8 cellular contexts compared by ENCODE assay signal in the genomic region with DNA sequence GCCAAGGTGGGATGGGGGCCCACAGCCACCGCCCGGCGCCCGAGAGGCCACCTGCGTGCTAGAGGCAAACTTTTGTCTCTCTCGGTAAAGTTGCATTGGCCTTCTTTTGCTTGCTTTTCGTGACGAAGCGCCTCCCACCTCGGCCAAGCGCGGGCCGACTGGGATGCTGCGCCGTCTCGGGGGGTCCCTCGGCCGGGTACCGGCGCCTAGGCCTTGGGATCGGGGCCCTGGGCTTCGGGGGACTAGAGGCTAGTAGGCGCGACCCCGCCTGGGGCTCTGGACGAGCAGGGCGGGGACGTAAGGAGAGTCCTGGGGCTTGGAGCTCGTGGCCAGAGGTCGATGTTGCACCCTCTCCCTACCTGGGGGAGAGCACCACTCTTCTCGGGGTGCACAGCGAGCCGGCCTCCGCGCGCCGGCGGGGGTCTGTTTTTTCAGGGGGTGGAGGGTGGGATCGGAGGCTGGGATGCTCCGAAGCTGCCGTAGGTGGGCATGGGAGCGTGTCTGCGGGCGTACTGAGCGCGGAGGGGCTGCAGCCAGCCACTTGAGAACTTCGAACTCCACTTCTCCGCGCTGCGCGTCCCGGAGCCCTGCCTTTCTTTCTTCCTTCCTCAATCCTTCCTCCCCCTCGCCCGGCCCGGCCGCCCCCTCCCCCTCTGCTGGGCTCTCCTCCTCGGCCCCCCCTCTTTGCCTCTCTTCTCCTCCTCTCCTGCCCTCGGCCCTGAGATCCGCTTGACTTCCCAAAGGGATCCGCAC. TPM values are rescaled to one million over a fixed set of nuclear protein-coding genes. Genes with fewer than 3 reads are reported as not detected.
DNase-seq lines count a peak whose midpoint lies in the region; ATAC-seq and TF ChIP-seq lines count a peak whose summit lies in the region.

No MANE protein-coding gene starts in this region.

- CTCF ChIA-PET in HCT116 (lab: Charles Lee): interaction anchor here (0.7 to 1.5 kb wide), 4 partner anchors 28 to 339 kb away, joined by 3 to 4 read pairs (median 3); no protein-coding TSS in a partner anchor
- CTCF ChIA-PET in activated CD8-positive, alpha-beta T cell treated with anti-CD3 and anti-CD28 coated beads, Interleukin-2, amount 10 ng/mL, durations not matched to agents 7 days and 5 days (lab: Charles Lee): interaction anchor here (0.6 kb wide), 1 partner anchor 32 kb away, joined by 3 read pairs; no protein-coding TSS in a partner anchor

- no peaks in the 10 kb centered on the region for H3K36me3 ChIP-seq in HCT116 (ENCODE audit: control insufficient read depth in 1 of 2, insufficient read depth in 2 of 2, low read length in 2 of 2)
- H3K36me3 ChIP-seq in spleen: no peaks in the 10 kb centered on the region

- peaks cover 60% of the 10 kb centered on the region for H3K27me3 Mint-ChIP-seq in activated CD8-positive, alpha-beta T cell treated with anti-CD3 and anti-CD28 coated beads, Interleukin-2, amount 10 ng/mL, durations not matched to agents 7 days and 5 days (ENCODE audit: low read depth)

- RAD21 ChIA-PET in HCT116 (lab: Charles Lee; ENCODE audit: low non-redundant PET in 1 of 2, low total read pairs in 2 of 2, uncharacterized antibody in 2 of 2, unreplicated experiment in 2 of 2): interaction anchor here in 1 of 2 experiments (0.8 kb wide), 1 partner anchor 344 kb away, joined by 3 read pairs; no protein-coding TSS in a partner anchor

- H3K27me3 ChIP-seq in HCT116 (ENCODE audit: insufficient read depth, low read length) (peaks cover 8% of the 10 kb centered on the region; the same call in 1 of the 2 replicates), spleen (replicated peaks in 1 of 7) (peaks cover 0 to 99% (median 66%) of the 10 kb centered on the region in 7 donors)

- no peak for TF ChIP-seq CTCF in HCT116 (IDR thresholded peaks at IDR 0.05 in 2 of 3, conservative IDR thresholded peaks at IDR 0.05 in 1 of 3; ENCODE audit: borderline replicate concordance in 1 of 3, insufficient read depth in 1 of 3, low read depth in 2 of 3, low read length in 2 of 3)
- no peak for TF ChIP-seq CTCF in spleen (IDR thresholded peaks at IDR 0.05 in 8 of 11, conservative IDR thresholded peaks at IDR 0.05 in 3 of 11)

- peak; percentile 57 for ATAC-seq in HCT116
- ATAC-seq in activated CD8-positive, alpha-beta T cell treated with anti-CD3 and anti-CD28 coated beads, Interleukin-2, amount 10 ng/mL, durations not matched to agents 7 days and 5 days: peak; percentile 39
- ATAC-seq in GM19467 (IDR thresholded peaks at IDR 0.05; ENCODE audit: unreplicated experiment): no peak
- ATAC-seq in activated CD4-positive, CD25-positive, alpha-beta regulatory T cell treated with anti-CD3 and anti-CD28 coated beads, Interleukin-2, amount 50 U/mL, for 24 hours: no peak

- H3K9me3 ChIP-seq in HCT116 (ENCODE audit: control insufficient read depth in 1 of 2, insufficient read depth in 1 of 2, low read depth in 1 of 2, low read length in 2 of 2) (no peaks in the 10 kb centered on the region), spleen (no peaks in the 10 kb centered on the region)

- no peak for DNase-seq in HCT116 (ENCODE audit: low read depth, low spot score)
- no peak for DNase-seq in activated CD8-positive, alpha-beta T cell treated with anti-CD3 and anti-CD28 coated beads, Interleukin-2, amount 10 ng/mL, durations not matched to agents 7 days and 5 days
- peak; percentile 78 for DNase-seq in hepatic stellate cell (ENCODE audit: low spot score)
- DNase-seq in spleen: peak; percentile 62
- no peak for DNase-seq in activated gamma-delta T cell (lab: John Stamatoyannopoulos, UW)
- DNase-seq in activated gamma-delta T cell treated with Interleukin-2 at 50 U/mL for 16 hours: no peak

- intact Hi-C loops in HCT116 (cut with micrococcal nuclease): loop anchor here (2.0 to 5.0 kb wide), 2 partner anchors 201 to 334 kb away; no protein-coding TSS in a partner anchor
- intact Hi-C loops in spleen (cut with DNase I; ENCODE audit: low total_unique reads): no loop called here

- H2AFZ ChIP-seq in HCT116 (ENCODE audit: low read depth, low read length, poor library complexity, severe bottlenecking): peak overlapping the region; percentile 92

- H3K27ac Mint-ChIP-seq in activated CD8-positive, alpha-beta T cell treated with anti-CD3 and anti-CD28 coated beads, Interleukin-2, amount 10 ng/mL, durations not matched to agents 7 days and 5 days: no peak overlapping the region

- no peaks in the 10 kb centered on the region for H4K20me1 ChIP-seq in HCT116 (ENCODE audit: insufficient read depth)

- no peaks in the 10 kb centered on the region for H3K36me3 Mint-ChIP-seq in activated CD8-positive, alpha-beta T cell treated with anti-CD3 and anti-CD28 coated beads, Interleukin-2, amount 10 ng/mL, durations not matched to agents 7 days and 5 days (ENCODE audit: low read depth)

- H3K27ac ChIP-seq in HCT116 (ENCODE audit: low read depth, low read length): peak overlapping the region; percentile 45; the same call in 1 of the 2 replicates
- peak overlapping the region in 7 of 8 donors; percentile 49 to 81 (median 67) for H3K27ac ChIP-seq in spleen

- no peaks in the 10 kb centered on the region for H3K79me2 ChIP-seq in HCT116 (ENCODE audit: insufficient read depth, low read length)

- no TSS peak for BruUV-seq in HCT116 (replicated peaks; lab: Mats Ljungman, UMichigan)

- peak overlapping the region; percentile 42 for H3K9ac ChIP-seq in HCT116 (ENCODE audit: low read length)

- 0 to 4% (median 2%) methylated on average over 33 to 60 of the region's 60 CpGs for WGBS in spleen, 5 donors

- H3K9me3 Mint-ChIP-seq in activated CD8-positive, alpha-beta T cell treated with anti-CD3 and anti-CD28 coated beads, Interleukin-2, amount 10 ng/mL, durations not matched to agents 7 days and 5 days (ENCODE audit: insufficient read depth): no peaks in the 10 kb centered on the region

- H3K4me1 Mint-ChIP-seq in activated CD8-positive, alpha-beta T cell treated with anti-CD3 and anti-CD28 coated beads, Interleukin-2, amount 10 ng/mL, durations not matched to agents 7 days and 5 days (ENCODE audit: low read depth): peaks cover 31% of the 10 kb centered on the region

- H3K4me3 Mint-ChIP-seq in activated CD8-positive, alpha-beta T cell treated with anti-CD3 and anti-CD28 coated beads, Interleukin-2, amount 10 ng/mL, durations not matched to agents 7 days and 5 days: peak overlapping the region; percentile 49

- peak overlapping the region; percentile 60 to 64 for H3K4me3 ChIP-seq in HCT116 (replicated peaks in 1 of 2; ENCODE audit: low read depth in 1 of 2, low read length in 2 of 2)
- peak overlapping the region; percentile 25 to 67 (median 43) for H3K4me3 ChIP-seq in spleen

- H3K9me2 ChIP-seq in HCT116 (ENCODE audit: insufficient read depth): no peaks in the 10 kb centered on the region

- peaks cover 11 to 40% of the 10 kb centered on the region in 2 experiments for H3K4me1 ChIP-seq in HCT116 (ENCODE audit: control insufficient read depth in 1 of 2, insufficient read depth in 2 of 2, low read length in 2 of 2)
- H3K4me1 ChIP-seq in spleen: peaks cover 3 to 45% (median 27%) of the 10 kb centered on the region in 6 donors

- TF ChIP-seq POLR2A in HCT116 (IDR thresholded peaks at IDR 0.05; ENCODE audit: borderline replicate concordance, extremely low read depth, insufficient read depth, insufficient read length): no peak
- TF ChIP-seq POLR2A in spleen (IDR thresholded peaks at IDR 0.05): no peak

- POLR2A ChIA-PET in HCT116 (lab: Charles Lee): interaction anchor here (1.3 to 4.2 kb wide), 2 partner anchors 8 to 338 kb away, joined by 3 to 29 read pairs; no protein-coding TSS in a partner anchor
- POLR2A ChIA-PET in activated CD8-positive, alpha-beta T cell treated with anti-CD3 and anti-CD28 coated beads, Interleukin-2, amount 10 ng/mL, durations not matched to agents 7 days and 5 days (lab: Charles Lee): no interaction called here

- peak overlapping the region; percentile 95 for H3K4me2 ChIP-seq in HCT116 (ENCODE audit: low read length)

- TF ChIP-seq RAD21 in HCT116 (IDR thresholded peaks at IDR 0.05; ENCODE audit: low read depth): no peak

TF ChIP-seq in HCT116, 20 proteins besides CTCF, POLR2A, EP300 and RAD21 (continues in another document):
- TF ChIP-seq ELF1 (IDR thresholded peaks at IDR 0.05; ENCODE audit: borderline replicate concordance, low read depth): no peak
- no peak for TF ChIP-seq CBX3 (IDR thresholded peaks at IDR 0.05; ENCODE audit: low read depth)
- TF ChIP-seq SIN3A (IDR thresholded peaks at IDR 0.05; ENCODE audit: low read depth): no peak
- TF ChIP-seq, protein P1, sequence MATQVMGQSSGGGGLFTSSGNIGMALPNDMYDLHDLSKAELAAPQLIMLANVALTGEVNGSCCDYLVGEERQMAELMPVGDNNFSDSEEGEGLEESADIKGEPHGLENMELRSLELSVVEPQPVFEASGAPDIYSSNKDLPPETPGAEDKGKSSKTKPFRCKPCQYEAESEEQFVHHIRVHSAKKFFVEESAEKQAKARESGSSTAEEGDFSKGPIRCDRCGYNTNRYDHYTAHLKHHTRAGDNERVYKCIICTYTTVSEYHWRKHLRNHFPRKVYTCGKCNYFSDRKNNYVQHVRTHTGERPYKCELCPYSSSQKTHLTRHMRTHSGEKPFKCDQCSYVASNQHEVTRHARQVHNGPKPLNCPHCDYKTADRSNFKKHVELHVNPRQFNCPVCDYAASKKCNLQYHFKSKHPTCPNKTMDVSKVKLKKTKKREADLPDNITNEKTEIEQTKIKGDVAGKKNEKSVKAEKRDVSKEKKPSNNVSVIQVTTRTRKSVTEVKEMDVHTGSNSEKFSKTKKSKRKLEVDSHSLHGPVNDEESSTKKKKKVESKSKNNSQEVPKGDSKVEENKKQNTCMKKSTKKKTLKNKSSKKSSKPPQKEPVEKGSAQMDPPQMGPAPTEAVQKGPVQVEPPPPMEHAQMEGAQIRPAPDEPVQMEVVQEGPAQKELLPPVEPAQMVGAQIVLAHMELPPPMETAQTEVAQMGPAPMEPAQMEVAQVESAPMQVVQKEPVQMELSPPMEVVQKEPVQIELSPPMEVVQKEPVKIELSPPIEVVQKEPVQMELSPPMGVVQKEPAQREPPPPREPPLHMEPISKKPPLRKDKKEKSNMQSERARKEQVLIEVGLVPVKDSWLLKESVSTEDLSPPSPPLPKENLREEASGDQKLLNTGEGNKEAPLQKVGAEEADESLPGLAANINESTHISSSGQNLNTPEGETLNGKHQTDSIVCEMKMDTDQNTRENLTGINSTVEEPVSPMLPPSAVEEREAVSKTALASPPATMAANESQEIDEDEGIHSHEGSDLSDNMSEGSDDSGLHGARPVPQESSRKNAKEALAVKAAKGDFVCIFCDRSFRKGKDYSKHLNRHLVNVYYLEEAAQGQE (IDR thresholded peaks at IDR 0.05; ENCODE audit: low read depth): no peak
- no peak for TF ChIP-seq TCF7L2 (IDR thresholded peaks at IDR 0.05; ENCODE audit: borderline replicate concordance, extremely low read depth, insufficient read depth, insufficient read length)
- TF ChIP-seq ZFX (IDR thresholded peaks at IDR 0.05): peak; percentile 62; the same call in 1 of the 2 replicates

RNA-seq across cellular contexts. Expression of a gene that starts 0.7 kb away (rescaled TPM):
- total RNA-seq in HCT116 (2021; ENCODE audit: unreplicated experiment): 3.4 TPM
- polyA plus RNA-seq in HCT116 (2012): 1.1 and 1.7 TPM in 2 replicates
- 1 to 10 TPM; 1.9 to 2.2 TPM for total RNA-seq in activated CD8-positive, alpha-beta T cell treated with anti-CD3 and anti-CD28 coated beads, Interleukin-2, amount 10 ng/mL, durations not matched to agents 7 days and 5 days
- total RNA-seq in spleen: 10 to 100 TPM in 1 of 7 donors, 1 to 10 TPM in 5, under 1 TPM in 1; 0.51 to 10.6 (median 1.7) TPM
- under 1 TPM; 0.22 to 0.32 (median 0.23) TPM for polyA plus RNA-seq in spleen

Comparison
In these comparisons a context has a peak if more than half of its experiments do, and no peak if none do; other contexts are left out.
1. ATAC-seq: peak in HCT116 (single experiment) and activated CD8-positive, alpha-beta T cell treated with anti-CD3 and anti-CD28 coated beads, Interleukin-2, amount 10 ng/mL, durations not matched to agents 7 days and 5 days (single experiment); none in GM19467 (single experiment) and activated CD4-positive, CD25-positive, alpha-beta regulatory T cell treated with anti-CD3 and anti-CD28 coated beads, Interleukin-2, amount 50 U/mL, for 24 hours (0 of 2).
2. DNase-seq: peak in hepatic stellate cell (single experiment) and spleen (single experiment); none in HCT116 (single experiment), activated CD8-positive, alpha-beta T cell treated with anti-CD3 and anti-CD28 coated beads, Interleukin-2, amount 10 ng/mL, durations not matched to agents 7 days and 5 days (single experiment), activated gamma-delta T cell (single experiment) and activated gamma-delta T cell treated with Interleukin-2 at 50 U/mL for 16 hours (single experiment).